ENCODE assay signal across 24 cellular contexts in the genomic region with DNA sequence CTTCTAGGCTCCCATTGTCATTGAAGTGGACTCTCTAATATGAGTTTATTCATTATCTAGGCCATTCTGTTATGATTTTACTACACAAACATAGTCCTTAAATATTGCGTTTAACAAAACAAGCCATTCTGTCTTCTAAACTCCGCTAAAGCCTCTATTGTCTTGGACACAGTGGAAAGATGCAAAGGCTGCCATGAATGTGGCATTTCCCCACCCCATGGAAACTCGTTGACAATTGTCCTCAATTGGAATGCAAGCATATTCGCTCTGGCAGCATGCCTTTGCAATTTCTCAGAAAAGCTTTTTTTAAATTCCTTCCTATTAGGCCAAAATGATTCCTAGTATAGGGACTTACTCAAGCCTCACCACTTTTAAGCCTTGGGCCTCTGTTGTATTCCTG. TPM values are rescaled to one million over a fixed set of nuclear protein-coding genes. Genes with fewer than 3 reads are reported as not detected.
"Had no signal": no experiment of that assay in that cellular context is flagged by ENCODE, and none has a peak within 500 bp of the region (broad histone marks: within the 10 kb centered on the region; RNA-seq: fewer than 3 reads in every experiment).

No MANE protein-coding gene starts in this region.

- H3K27ac Mint-ChIP-seq: naive thymus-derived CD8-positive, alpha-beta T cell; progenitor cell of endocrine pancreas had no signal

- H3K36me3 Mint-ChIP-seq: naive thymus-derived CD8-positive, alpha-beta T cell had no signal

- H3K4me3 ChIP-seq: heart left ventricle, mucosa of descending colon, pancreas, smooth muscle cell, thyroid gland, upper lobe of left lung, uterus had no signal

- H3K36me3 ChIP-seq: heart left ventricle, pancreas, thyroid gland, upper lobe of left lung, uterus had no signal

- H3K27me3 Mint-ChIP-seq: progenitor cell of endocrine pancreas had no signal

- H3K27me3 ChIP-seq: heart left ventricle, pancreas, thyroid gland, upper lobe of left lung, uterus had no signal

- DNase-seq: effector memory CD4-positive, alpha-beta T cell; heart left ventricle; hippocampal formation; islet precursor cell; mammary epithelial cell; mucosa of descending colon; naive thymus-derived CD8-positive, alpha-beta T cell; nucleus accumbens; pancreas; right cardiac atrium; stimulated activated CD4-positive, alpha-beta T cell treated with anti-CD3 and anti-CD28 coated beads, Interleukin-2, amount 100 ng/mL, for 48 hours; stimulated activated naive CD4-positive, alpha-beta T cell treated with Interleukin-2 at 50 U/mL for 16 hours; thyroid gland; upper lobe of left lung; uterus had no signal

- H3K27ac ChIP-seq: heart left ventricle, pancreas, thyroid gland, upper lobe of left lung, uterus had no signal

- H3K9me3 ChIP-seq: heart left ventricle, mucosa of descending colon, pancreas, thyroid gland, upper lobe of left lung, uterus had no signal

- H3K9me3 Mint-ChIP-seq: naive thymus-derived CD8-positive, alpha-beta T cell had no signal

- ATAC-seq: esophagus mucosa; heart left ventricle; left lobe of liver; mucosa of descending colon; naive thymus-derived CD8-positive, alpha-beta T cell; pancreas; right cardiac atrium had no signal

- H3K4me2 ChIP-seq: smooth muscle cell had no signal

- H3K4me1 ChIP-seq: heart left ventricle, pancreas, thyroid gland, upper lobe of left lung, uterus had no signal

- H3K4me3 Mint-ChIP-seq: naive thymus-derived CD8-positive, alpha-beta T cell had no signal

RNA-seq across cellular contexts. Expression of a gene that starts 22.8 kb away (rescaled TPM):
- total RNA-seq: esophagus mucosa; fibroblast of lung; frontal cortex; glomerular endothelial cell; heart left ventricle; left lobe of liver; mammary epithelial cell; mucosa of descending colon; naive thymus-derived CD8-positive, alpha-beta T cell; pancreas; progenitor cell of endocrine pancreas; right cardiac atrium; thyroid gland; uterus had no signal
- polyA plus RNA-seq: heart left ventricle; mammary epithelial cell; naive thymus-derived CD8-positive, alpha-beta T cell; neural cell; right cardiac atrium had no signal

RNA-seq across cellular contexts. Expression of a gene that starts 32.4 kb away (rescaled TPM):
- total RNA-seq: esophagus mucosa; fibroblast of lung; frontal cortex; glomerular endothelial cell; heart left ventricle; left lobe of liver; lower leg skin; mammary epithelial cell; mucosa of descending colon; naive thymus-derived CD8-positive, alpha-beta T cell; pancreas; progenitor cell of endocrine pancreas; right cardiac atrium; smooth muscle cell; upper lobe of left lung; uterus had no signal
- polyA plus RNA-seq: fibroblast of lung; heart left ventricle; mammary epithelial cell; naive thymus-derived CD8-positive, alpha-beta T cell; neural cell; pancreas; right cardiac atrium; smooth muscle cell had no signal

RNA-seq across cellular contexts. Expression of a gene that starts 41.3 kb away (rescaled TPM):
- total RNA-seq: glomerular endothelial cell, mammary epithelial cell, progenitor cell of endocrine pancreas had no signal
- polyA plus RNA-seq: mammary epithelial cell had no signal
